1 cellular context compared by ENCODE assay signal in the genomic region with DNA sequence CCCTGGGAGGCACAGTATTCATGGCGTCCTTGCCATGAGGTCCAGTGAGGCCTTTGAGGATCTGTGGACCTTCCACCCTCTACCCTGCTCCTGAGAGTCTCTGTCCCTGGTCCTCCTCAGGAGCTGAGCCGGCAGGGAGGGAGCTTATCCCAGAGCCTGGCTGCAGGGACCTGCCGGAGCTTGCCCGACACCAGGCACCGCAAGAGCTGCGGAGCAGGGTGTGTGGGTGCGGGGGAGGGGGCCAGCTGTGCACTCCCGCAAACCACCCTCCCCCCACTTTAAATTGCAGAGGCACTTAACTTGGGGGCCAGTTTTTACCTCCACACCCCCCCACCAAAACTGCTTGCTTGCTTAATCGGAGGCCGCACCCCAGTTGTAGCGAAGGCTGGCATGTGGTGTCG.
TF ChIP-seq lines count a peak whose summit lies in the region.

No MANE protein-coding gene starts in this region.

TF ChIP-seq in GM23338, 12 proteins besides CTCF, POLR2A, EP300 and RAD21 (continued from another document):
- TF ChIP-seq, protein P1, sequence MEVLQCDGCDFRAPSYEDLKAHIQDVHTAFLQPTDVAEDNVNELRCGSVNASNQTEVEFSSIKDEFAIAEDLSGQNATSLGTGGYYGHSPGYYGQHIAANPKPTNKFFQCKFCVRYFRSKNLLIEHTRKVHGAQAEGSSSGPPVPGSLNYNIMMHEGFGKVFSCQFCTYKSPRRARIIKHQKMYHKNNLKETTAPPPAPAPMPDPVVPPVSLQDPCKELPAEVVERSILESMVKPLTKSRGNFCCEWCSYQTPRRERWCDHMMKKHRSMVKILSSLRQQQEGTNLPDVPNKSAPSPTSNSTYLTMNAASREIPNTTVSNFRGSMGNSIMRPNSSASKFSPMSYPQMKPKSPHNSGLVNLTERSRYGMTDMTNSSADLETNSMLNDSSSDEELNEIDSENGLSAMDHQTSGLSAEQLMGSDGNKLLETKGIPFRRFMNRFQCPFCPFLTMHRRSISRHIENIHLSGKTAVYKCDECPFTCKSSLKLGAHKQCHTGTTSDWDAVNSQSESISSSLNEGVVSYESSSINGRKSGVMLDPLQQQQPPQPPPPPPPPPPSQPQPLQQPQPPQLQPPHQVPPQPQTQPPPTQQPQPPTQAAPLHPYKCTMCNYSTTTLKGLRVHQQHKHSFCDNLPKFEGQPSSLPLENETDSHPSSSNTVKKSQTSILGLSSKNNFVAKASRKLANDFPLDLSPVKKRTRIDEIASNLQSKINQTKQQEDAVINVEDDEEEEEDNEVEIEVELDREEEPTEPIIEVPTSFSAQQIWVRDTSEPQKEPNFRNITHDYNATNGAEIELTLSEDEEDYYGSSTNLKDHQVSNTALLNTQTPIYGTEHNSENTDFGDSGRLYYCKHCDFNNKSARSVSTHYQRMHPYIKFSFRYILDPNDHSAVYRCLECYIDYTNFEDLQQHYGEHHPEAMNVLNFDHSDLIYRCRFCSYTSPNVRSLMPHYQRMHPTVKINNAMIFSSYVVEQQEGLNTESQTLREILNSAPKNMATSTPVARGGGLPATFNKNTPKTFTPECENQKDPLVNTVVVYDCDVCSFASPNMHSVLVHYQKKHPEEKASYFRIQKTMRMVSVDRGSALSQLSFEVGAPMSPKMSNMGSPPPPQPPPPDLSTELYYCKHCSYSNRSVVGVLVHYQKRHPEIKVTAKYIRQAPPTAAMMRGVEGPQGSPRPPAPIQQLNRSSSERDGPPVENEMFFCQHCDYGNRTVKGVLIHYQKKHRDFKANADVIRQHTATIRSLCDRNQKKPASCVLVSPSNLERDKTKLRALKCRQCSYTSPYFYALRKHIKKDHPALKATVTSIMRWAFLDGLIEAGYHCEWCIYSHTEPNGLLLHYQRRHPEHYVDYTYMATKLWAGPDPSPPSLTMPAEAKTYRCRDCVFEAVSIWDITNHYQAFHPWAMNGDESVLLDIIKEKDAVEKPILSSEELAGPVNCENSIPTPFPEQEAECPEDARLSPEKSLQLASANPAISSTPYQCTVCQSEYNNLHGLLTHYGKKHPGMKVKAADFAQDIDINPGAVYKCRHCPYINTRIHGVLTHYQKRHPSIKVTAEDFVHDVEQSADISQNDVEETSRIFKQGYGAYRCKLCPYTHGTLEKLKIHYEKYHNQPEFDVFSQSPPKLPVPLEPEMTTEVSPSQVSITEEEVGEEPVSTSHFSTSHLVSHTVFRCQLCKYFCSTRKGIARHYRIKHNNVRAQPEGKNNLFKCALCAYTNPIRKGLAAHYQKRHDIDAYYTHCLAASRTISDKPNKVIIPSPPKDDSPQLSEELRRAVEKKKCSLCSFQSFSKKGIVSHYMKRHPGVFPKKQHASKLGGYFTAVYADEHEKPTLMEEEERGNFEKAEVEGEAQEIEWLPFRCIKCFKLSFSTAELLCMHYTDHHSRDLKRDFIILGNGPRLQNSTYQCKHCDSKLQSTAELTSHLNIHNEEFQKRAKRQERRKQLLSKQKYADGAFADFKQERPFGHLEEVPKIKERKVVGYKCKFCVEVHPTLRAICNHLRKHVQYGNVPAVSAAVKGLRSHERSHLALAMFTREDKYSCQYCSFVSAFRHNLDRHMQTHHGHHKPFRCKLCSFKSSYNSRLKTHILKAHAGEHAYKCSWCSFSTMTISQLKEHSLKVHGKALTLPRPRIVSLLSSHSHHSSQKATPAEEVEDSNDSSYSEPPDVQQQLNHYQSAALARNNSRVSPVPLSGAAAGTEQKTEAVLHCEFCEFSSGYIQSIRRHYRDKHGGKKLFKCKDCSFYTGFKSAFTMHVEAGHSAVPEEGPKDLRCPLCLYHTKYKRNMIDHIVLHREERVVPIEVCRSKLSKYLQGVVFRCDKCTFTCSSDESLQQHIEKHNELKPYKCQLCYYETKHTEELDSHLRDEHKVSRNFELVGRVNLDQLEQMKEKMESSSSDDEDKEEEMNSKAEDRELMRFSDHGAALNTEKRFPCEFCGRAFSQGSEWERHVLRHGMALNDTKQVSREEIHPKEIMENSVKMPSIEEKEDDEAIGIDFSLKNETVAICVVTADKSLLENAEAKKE (CRISPR knock-in tag; IDR thresholded peaks at IDR 0.05): no peak
- TF ChIP-seq, protein P2, sequence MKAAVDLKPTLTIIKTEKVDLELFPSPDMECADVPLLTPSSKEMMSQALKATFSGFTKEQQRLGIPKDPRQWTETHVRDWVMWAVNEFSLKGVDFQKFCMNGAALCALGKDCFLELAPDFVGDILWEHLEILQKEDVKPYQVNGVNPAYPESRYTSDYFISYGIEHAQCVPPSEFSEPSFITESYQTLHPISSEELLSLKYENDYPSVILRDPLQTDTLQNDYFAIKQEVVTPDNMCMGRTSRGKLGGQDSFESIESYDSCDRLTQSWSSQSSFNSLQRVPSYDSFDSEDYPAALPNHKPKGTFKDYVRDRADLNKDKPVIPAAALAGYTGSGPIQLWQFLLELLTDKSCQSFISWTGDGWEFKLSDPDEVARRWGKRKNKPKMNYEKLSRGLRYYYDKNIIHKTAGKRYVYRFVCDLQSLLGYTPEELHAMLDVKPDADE (IDR thresholded peaks at IDR 0.05): no peak
- TF ChIP-seq STAT1 (IDR thresholded peaks at IDR 0.05; ENCODE audit: unreplicated experiment) (no peak), EZH2 (IDR thresholded peaks at IDR 0.05; ENCODE audit: low read depth, unreplicated experiment) (no peak), EZH2phosphoT487 (IDR thresholded peaks at IDR 0.05; ENCODE audit: unreplicated experiment) (no peak), ZNF331 (CRISPR knock-in tag; IDR thresholded peaks at IDR 0.05; ENCODE audit: low read depth) (no peak), NANOG (IDR thresholded peaks at IDR 0.05; ENCODE audit: borderline replicate concordance) (no peak), CREB1 (CRISPR knock-in tag; IDR thresholded peaks at IDR 0.05; ENCODE audit: low read depth) (no peak)
- TF ChIP-seq, protein P3, sequence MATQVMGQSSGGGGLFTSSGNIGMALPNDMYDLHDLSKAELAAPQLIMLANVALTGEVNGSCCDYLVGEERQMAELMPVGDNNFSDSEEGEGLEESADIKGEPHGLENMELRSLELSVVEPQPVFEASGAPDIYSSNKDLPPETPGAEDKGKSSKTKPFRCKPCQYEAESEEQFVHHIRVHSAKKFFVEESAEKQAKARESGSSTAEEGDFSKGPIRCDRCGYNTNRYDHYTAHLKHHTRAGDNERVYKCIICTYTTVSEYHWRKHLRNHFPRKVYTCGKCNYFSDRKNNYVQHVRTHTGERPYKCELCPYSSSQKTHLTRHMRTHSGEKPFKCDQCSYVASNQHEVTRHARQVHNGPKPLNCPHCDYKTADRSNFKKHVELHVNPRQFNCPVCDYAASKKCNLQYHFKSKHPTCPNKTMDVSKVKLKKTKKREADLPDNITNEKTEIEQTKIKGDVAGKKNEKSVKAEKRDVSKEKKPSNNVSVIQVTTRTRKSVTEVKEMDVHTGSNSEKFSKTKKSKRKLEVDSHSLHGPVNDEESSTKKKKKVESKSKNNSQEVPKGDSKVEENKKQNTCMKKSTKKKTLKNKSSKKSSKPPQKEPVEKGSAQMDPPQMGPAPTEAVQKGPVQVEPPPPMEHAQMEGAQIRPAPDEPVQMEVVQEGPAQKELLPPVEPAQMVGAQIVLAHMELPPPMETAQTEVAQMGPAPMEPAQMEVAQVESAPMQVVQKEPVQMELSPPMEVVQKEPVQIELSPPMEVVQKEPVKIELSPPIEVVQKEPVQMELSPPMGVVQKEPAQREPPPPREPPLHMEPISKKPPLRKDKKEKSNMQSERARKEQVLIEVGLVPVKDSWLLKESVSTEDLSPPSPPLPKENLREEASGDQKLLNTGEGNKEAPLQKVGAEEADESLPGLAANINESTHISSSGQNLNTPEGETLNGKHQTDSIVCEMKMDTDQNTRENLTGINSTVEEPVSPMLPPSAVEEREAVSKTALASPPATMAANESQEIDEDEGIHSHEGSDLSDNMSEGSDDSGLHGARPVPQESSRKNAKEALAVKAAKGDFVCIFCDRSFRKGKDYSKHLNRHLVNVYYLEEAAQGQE (IDR thresholded peaks at IDR 0.05; ENCODE audit: unreplicated experiment): no peak
TF ChIP-seq in GM23338: peak in this region for 0.
